Comparison of ENCODE assay signal across 18 cellular contexts in the genomic region with DNA sequence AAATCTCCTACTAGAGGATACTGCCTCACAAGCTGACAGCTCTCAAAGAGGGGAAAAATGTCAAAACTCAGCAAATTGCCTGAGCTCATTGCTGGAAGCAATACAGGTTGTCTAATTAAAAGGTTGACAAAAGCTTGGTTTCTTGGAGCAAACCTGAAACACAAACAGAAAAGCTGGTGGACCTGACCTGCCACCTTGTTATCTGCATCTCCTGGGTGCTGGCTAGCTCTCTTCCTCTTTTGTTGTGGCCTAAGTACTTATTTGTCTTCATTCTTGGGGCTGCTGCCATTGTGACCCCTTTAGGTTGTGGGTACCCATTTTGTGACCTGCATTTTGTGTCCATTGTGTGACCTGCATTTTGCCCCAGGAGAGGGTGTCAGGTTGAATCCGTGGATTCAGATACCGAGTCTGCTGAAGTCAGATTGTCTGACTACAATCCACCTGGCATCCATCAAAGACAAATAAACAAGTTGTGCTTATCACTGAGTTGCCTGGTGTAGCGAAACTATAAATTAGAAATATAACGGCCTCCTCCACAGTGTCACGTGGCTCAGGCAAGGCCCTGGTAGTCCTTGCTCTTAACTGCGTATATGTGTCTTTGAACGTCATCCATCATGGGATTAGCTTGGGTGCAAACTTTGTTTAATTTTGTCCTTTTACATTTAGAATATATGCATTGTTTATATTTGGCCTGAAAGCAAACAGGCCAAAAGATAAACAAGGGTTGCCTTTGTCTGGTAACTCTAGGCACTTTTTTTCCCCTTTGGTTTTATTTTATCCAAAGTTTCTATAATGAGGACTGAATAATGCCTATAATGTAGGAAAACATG.
"Had no signal": no experiment of that assay in that cellular context is flagged by ENCODE, and none has a peak within 500 bp of the region (broad histone marks: within the 10 kb centered on the region; RNA-seq: fewer than 3 reads in every experiment).

No MANE protein-coding gene starts in this region.

- ATAC-seq: activated CD8-positive, alpha-beta memory T cell treated with anti-CD3 and anti-CD28 coated beads, Interleukin-2, amount 10 ng/mL, durations not matched to agents 7 days and 5 days; activated CD8-positive, alpha-beta T cell treated with anti-CD3 and anti-CD28 coated beads for 36 hours; left lung; stimulated activated naive B cell treated with anti-CD40 and anti-IgM and Interleukin-4, amounts not matched to agents 10 μg/mL and 1 μg/mL and 100 μg/mL, for 72 hours; T-helper 17 cell had no signal

- H3K9me3 ChIP-seq: left lung, prostate gland, thoracic aorta, upper lobe of left lung had no signal

- H3K36me3 ChIP-seq: left lung, prostate gland, thoracic aorta, upper lobe of left lung had no signal

- H3K27me3 ChIP-seq: left lung, upper lobe of left lung had no signal

- H3K4me3 ChIP-seq: left lung, prostate gland, thoracic aorta, upper lobe of left lung had no signal

- H3K27ac ChIP-seq: left lung, prostate gland, thoracic aorta, upper lobe of left lung had no signal

- DNase-seq: activated CD4-positive, alpha-beta T cell treated with anti-CD3 and anti-CD28 coated beads, Interleukin-2, amount 10 ng/mL, durations not matched to agents 7 days and 5 days; activated CD8-positive, alpha-beta memory T cell treated with anti-CD3 and anti-CD28 coated beads, Interleukin-2, amount 10 ng/mL, durations not matched to agents 7 days and 5 days; activated CD8-positive, alpha-beta T cell treated with anti-CD3 and anti-CD28 coated beads for 36 hours; activated effector memory CD4-positive, alpha-beta T cell treated with anti-CD3 and anti-CD28 coated beads, Interleukin-2, amount 50 U/mL, for 16 hours; activated naive CD4-positive, alpha-beta T cell treated with anti-CD3 and anti-CD28 coated beads, Interleukin-2, amount 10 ng/mL, durations not matched to agents 7 days and 5 days; activated T-cell treated with anti-CD3 and anti-CD28 coated beads for 4 hours; effector CD4-positive, alpha-beta T cell; immature natural killer cell; midbrain; natural killer cell; stimulated activated CD4-positive, alpha-beta T cell treated with anti-CD3 and anti-CD28 coated beads, Interleukin-2, amount 100 ng/mL, for 48 hours; stimulated activated CD8-positive, alpha-beta memory T cell treated with anti-CD3 and anti-CD28 coated beads, Interleukin-4, amount 100 ng/mL, for 48 hours; stimulated activated naive B cell treated with anti-CD40 and anti-IgM and Interleukin-4, amounts not matched to agents 10 μg/mL and 1 μg/mL and 100 μg/mL, for 72 hours; T-helper 17 cell; upper lobe of left lung had no signal

- H3K4me1 ChIP-seq: left lung, prostate gland, upper lobe of left lung had no signal
